Comparison of ENCODE assay signal across 13 cellular contexts in genomic region chr2:29013046-29013780, GRCh38. TPM values are rescaled to one million over a fixed set of nuclear protein-coding genes. Genes with fewer than 3 reads are reported as not detected.
DNase-seq lines count a peak whose midpoint lies in the region; ATAC-seq, FAIRE-seq and TF ChIP-seq lines count a peak whose summit lies in the region.
"Had no signal": no experiment of that assay in that cellular context is flagged by ENCODE, and none has a peak within 500 bp of the region (broad histone marks: within the 10 kb centered on the region; RNA-seq: fewer than 3 reads in every experiment).

No MANE protein-coding gene starts in this region.

- H3K4me3 ChIP-seq in epithelial cell of proximal tubule (ENCODE audit: low read depth, low read length), result no peak overlapping the region
- no peak overlapping the region for H3K4me3 ChIP-seq in small intestine (ENCODE audit: low read depth in 1 of 2, low read length in 2 of 2)
- H3K4me3 ChIP-seq: pancreas, upper lobe of left lung had no signal

- ATAC-seq in Right ventricle myocardium superior (ENCODE audit: poor library complexity), result no peak
- no peak for ATAC-seq in left cardiac atrium
- ATAC-seq in T-helper 17 cell, result no peak
- no peak for ATAC-seq in HG02973 (IDR thresholded peaks at IDR 0.05; ENCODE audit: unreplicated experiment)
- no peak for ATAC-seq in GM21423 (IDR thresholded peaks at IDR 0.05; ENCODE audit: unreplicated experiment)

- WGBS in small intestine, 3 donors, result 15 to 70% (median 33%) methylated on average over 11 of the region's 11 CpGs

- no peaks in the 10 kb centered on the region for H3K27me3 ChIP-seq in small intestine (ENCODE audit: control insufficient read depth in 2 of 2, insufficient read depth in 2 of 2, low read length in 2 of 2)
- H3K27me3 ChIP-seq: pancreas, upper lobe of left lung had no signal

- TF ChIP-seq CTCF in epithelial cell of proximal tubule (conservative IDR thresholded peaks at IDR 0.05; ENCODE audit: low read depth, low read length), result peak; percentile 23

- H3K9me3 ChIP-seq in T-helper 17 cell (ENCODE audit: control insufficient read depth, low read length, poor library complexity, severe bottlenecking), result no peaks in the 10 kb centered on the region
- no peaks in the 10 kb centered on the region for H3K9me3 ChIP-seq in small intestine (ENCODE audit: control insufficient read depth, low read depth)
- H3K9me3 ChIP-seq: Caco-2, pancreas, upper lobe of left lung had no signal

- intact Hi-C loops in Right ventricle myocardium superior (cut with DNase I), result no loop called here
- intact Hi-C loops in left cardiac atrium (cut with DNase I), result loop anchor here in 1 of 2 donors (5.0 to 10.0 kb wide), 3 partner anchors 36 to 102 kb away; partner anchors contain the start of gene CLIP4

- DNase-seq in Right ventricle myocardium superior (peak; percentile 30), left cardiac atrium (no peak), T-helper 17 cell (no peak), epithelial cell of proximal tubule (ENCODE audit: low read depth) (no peak), small intestine (peak; percentile 43), NCI-H2081 treated with DMSO at 0.1 percent for 48 hours (lab: John Stamatoyannopoulos, UW) (no peak)
- DNase-seq: Caco-2, endodermal cell, NCI-H446, pancreas had no signal

- peak overlapping the region; percentile 100 for H3K27ac Mint-ChIP-seq in T-helper 17 cell
- H3K27ac Mint-ChIP-seq: endodermal cell had no signal

- no peaks in the 10 kb centered on the region for H3K27me3 Mint-ChIP-seq in T-helper 17 cell

- H3K4me1 ChIP-seq in small intestine (ENCODE audit: control insufficient read depth in 2 of 2, insufficient read depth in 1 of 2, low read depth in 1 of 2, low read length in 1 of 2), result peaks cover 0 to 7% of the 10 kb centered on the region in 2 donors
- H3K4me1 ChIP-seq: Caco-2 had no signal

- peaks cover 71% of the 10 kb centered on the region for H3K4me1 Mint-ChIP-seq in T-helper 17 cell

- no peaks in the 10 kb centered on the region for H3K36me3 Mint-ChIP-seq in T-helper 17 cell (ENCODE audit: low read depth)

- FAIRE-seq in small intestine (lab: Jason Lieb, UNC), result no peak
- FAIRE-seq: pancreas had no signal

- H3K4me3 Mint-ChIP-seq in T-helper 17 cell, result peak overlapping the region; percentile 81
- H3K4me3 Mint-ChIP-seq: endodermal cell had no signal

- H3K27ac ChIP-seq in small intestine (ENCODE audit: low read depth in 1 of 2, low read length in 1 of 2), result peak overlapping the region; percentile 49 to 87
- H3K27ac ChIP-seq: pancreas had no signal

- H3K36me3 ChIP-seq in small intestine (ENCODE audit: control insufficient read depth in 2 of 2, insufficient read depth in 2 of 2, low read length in 2 of 2), result no peaks in the 10 kb centered on the region
- H3K36me3 ChIP-seq: pancreas, upper lobe of left lung had no signal

RNA-seq across cellular contexts. Expression of gene TOGARAM2, which starts 32.1 kb away (rescaled TPM):
- total RNA-seq in Right ventricle myocardium superior (42.8 TPM), left cardiac atrium (10 to 100 TPM; 15.5 to 24.8 TPM), T-helper 17 cell (1 to 10 TPM; 4.2 to 5.2 TPM), epithelial cell of proximal tubule (0.07 TPM in 1 of 2 replicates, not detected in the other)
- polyA plus RNA-seq in small intestine, result 1 to 10 TPM in 1 of 3 donors, under 1 TPM in 2; under 0.01 to 1.1 (median 0.66) TPM

Comparison
In these comparisons a context has a peak if more than half of its experiments do, and no peak if none do; other contexts are left out.
1. DNase-seq: peak in Right ventricle myocardium superior (single experiment) and small intestine (single experiment); none in left cardiac atrium (single experiment), T-helper 17 cell (0 of 3), epithelial cell of proximal tubule (single experiment) and NCI-H2081 treated with DMSO at 0.1 percent for 48 hours (single experiment).